Comparison of ENCODE assay signal across 30 cellular contexts in the genomic region with DNA sequence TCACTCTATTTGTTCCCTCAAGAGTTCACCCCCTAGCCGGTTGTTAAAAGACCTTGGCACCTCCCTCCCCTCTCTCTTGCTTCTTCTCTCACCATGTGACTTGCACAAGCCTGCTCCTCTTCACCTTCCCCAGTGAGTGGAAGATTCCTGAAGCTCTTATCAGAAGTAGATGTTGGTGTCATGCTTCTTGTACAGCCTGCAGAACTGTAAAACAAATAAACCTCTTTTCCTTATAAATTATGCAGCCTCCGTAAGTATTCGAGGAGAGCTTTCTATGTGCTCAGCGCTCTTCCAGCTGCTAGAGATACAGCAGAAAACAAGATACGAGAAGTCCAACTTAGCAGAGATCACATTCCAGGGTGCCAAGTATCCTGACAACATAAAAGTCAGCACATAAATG.
"Had no signal": no experiment of that assay in that cellular context is flagged by ENCODE, and none has a peak within 500 bp of the region (broad histone marks: within the 10 kb centered on the region; RNA-seq: fewer than 3 reads in every experiment).

No MANE protein-coding gene starts in this region.

- H3K4me1 ChIP-seq: neural progenitor cell, parathyroid adenoma, right lobe of liver, sigmoid colon, testis, upper lobe of left lung, vagina had no signal

- H3K4me3 ChIP-seq: neural progenitor cell, ovary, psoas muscle, right lobe of liver, sigmoid colon, suprapubic skin, testis, tibial nerve, upper lobe of left lung, vagina had no signal

- H3K9me3 ChIP-seq: ovary, psoas muscle, right lobe of liver, sigmoid colon, suprapubic skin, testis, tibial nerve, upper lobe of left lung, vagina had no signal

- H3K4me2 ChIP-seq: neural progenitor cell had no signal

- H3K9me3 Mint-ChIP-seq: stimulated activated effector memory CD8-positive, alpha-beta T cell treated with anti-CD3 and anti-CD28 coated beads, Interleukin-12 subunit alpha, Interleukin-12 subunit beta, amount 100 ng/mL, for 72 hours had no signal

- H3K79me2 ChIP-seq: parathyroid adenoma had no signal

- H3K27me3 ChIP-seq: neural progenitor cell, ovary, right lobe of liver, sigmoid colon, suprapubic skin, testis, tibial nerve, upper lobe of left lung, vagina had no signal

- ATAC-seq: naive thymus-derived CD8-positive, alpha-beta T cell; natural killer cell treated with Interleukin-12 subunit alpha and Interleukin-12 subunit beta and Interleukin-15 and Interleukin-18, amount 100 ng/mL, for 72 hours; psoas muscle; right cardiac atrium; right lobe of liver; stimulated activated effector memory CD8-positive, alpha-beta T cell treated with anti-CD3 and anti-CD28 coated beads, Interleukin-12 subunit alpha, Interleukin-12 subunit beta, amount 100 ng/mL, for 72 hours; stimulated activated naive CD8-positive, alpha-beta T cell treated with anti-CD3 and anti-CD28 coated beads, Interleukin-15, amount 100 ng/mL, for 72 hours; stimulated activated naive CD8-positive, alpha-beta T cell treated with anti-CD3 and anti-CD28 coated beads, Interleukin-15, Interleukin-2, amounts not matched to agents 100 U/mL and 50 U/mL, for 24 hours had no signal

- H3K36me3 ChIP-seq: neural progenitor cell, ovary, right lobe of liver, sigmoid colon, suprapubic skin, tibial nerve, upper lobe of left lung, vagina had no signal

- H3K27me3 Mint-ChIP-seq: progenitor cell of endocrine pancreas; stimulated activated naive CD8-positive, alpha-beta T cell treated with anti-CD3 and anti-CD28 coated beads, Interleukin-15, amount 100 ng/mL, for 72 hours had no signal

- H3K9ac ChIP-seq: neural progenitor cell, parathyroid adenoma had no signal

- FAIRE-seq: small intestine, urothelium cell line had no signal

- H3K27ac ChIP-seq: neural progenitor cell, ovary, parathyroid adenoma, psoas muscle, right lobe of liver, sigmoid colon, suprapubic skin, testis, tibial nerve, upper lobe of left lung, vagina had no signal

- H3K4me3 Mint-ChIP-seq: naive thymus-derived CD8-positive, alpha-beta T cell; natural killer cell treated with Interleukin-12 subunit alpha and Interleukin-12 subunit beta and Interleukin-15 and Interleukin-18, amount 100 ng/mL, for 72 hours; nephron progenitor cell; neural progenitor cell; stimulated activated effector memory CD8-positive, alpha-beta T cell treated with anti-CD3 and anti-CD28 coated beads, Interleukin-12 subunit alpha, Interleukin-12 subunit beta, amount 100 ng/mL, for 72 hours; stimulated activated naive CD8-positive, alpha-beta T cell treated with anti-CD3 and anti-CD28 coated beads, Interleukin-15, amount 100 ng/mL, for 72 hours had no signal

- DNase-seq: naive thymus-derived CD8-positive, alpha-beta T cell; nephron progenitor cell; occipital lobe; ovary; posterior cingulate gyrus; psoas muscle; right cardiac atrium; right lobe of liver; sigmoid colon; small intestine; stimulated activated CD4-positive, alpha-beta T cell treated with anti-CD3 and anti-CD28 coated beads, Interleukin-15, amount 100 ng/mL, for 24 hours; stimulated activated CD4-positive, alpha-beta T cell treated with anti-CD3 and anti-CD28 coated beads, Interleukin-2, amount 100 ng/mL, for 24 hours; stimulated activated CD4-positive, alpha-beta T cell treated with anti-CD3 and anti-CD28 coated beads, Interleukin-2, amount 100 ng/mL, for 48 hours; stimulated activated CD4-positive, alpha-beta T cell treated with anti-CD3 and anti-CD28 coated beads, Interleukin-4, amount 100 ng/mL, for 24 hours; stimulated activated naive CD4-positive, alpha-beta T cell; stimulated activated naive CD8-positive, alpha-beta T cell treated with anti-CD3 and anti-CD28 coated beads, Interleukin-15, amount 100 ng/mL, for 72 hours; stimulated activated naive CD8-positive, alpha-beta T cell treated with anti-CD3 and anti-CD28 coated beads, Interleukin-15, Interleukin-2, amounts not matched to agents 100 U/mL and 50 U/mL, for 24 hours; substantia nigra; testis; trophoblast cell; upper lobe of left lung had no signal

- H3K27ac Mint-ChIP-seq: naive thymus-derived CD8-positive, alpha-beta T cell; natural killer cell treated with Interleukin-12 subunit alpha and Interleukin-12 subunit beta and Interleukin-15 and Interleukin-18, amount 100 ng/mL, for 72 hours; nephron progenitor cell; neural progenitor cell; progenitor cell of endocrine pancreas; stimulated activated effector memory CD8-positive, alpha-beta T cell treated with anti-CD3 and anti-CD28 coated beads, Interleukin-12 subunit alpha, Interleukin-12 subunit beta, amount 100 ng/mL, for 72 hours; stimulated activated naive CD8-positive, alpha-beta T cell treated with anti-CD3 and anti-CD28 coated beads, Interleukin-15, amount 100 ng/mL, for 72 hours had no signal

- H3K36me3 Mint-ChIP-seq: neural progenitor cell; stimulated activated effector memory CD8-positive, alpha-beta T cell treated with anti-CD3 and anti-CD28 coated beads, Interleukin-12 subunit alpha, Interleukin-12 subunit beta, amount 100 ng/mL, for 72 hours had no signal

- H2AFZ ChIP-seq: neural progenitor cell, parathyroid adenoma had no signal

- H3K4me1 Mint-ChIP-seq: nephron progenitor cell, neural progenitor cell had no signal
